Comparison of ENCODE assay signal across 1 cellular context in genomic region chr12:117395766-117396165, GRCh38.
TF ChIP-seq lines count a peak whose summit lies in the region.

No MANE protein-coding gene starts in this region.

TF ChIP-seq in HEK293, 187 proteins besides CTCF, POLR2A, EP300 and RAD21 (continued from another document):
- TF ChIP-seq ZNF18 (tag by site-specific recombination; IDR thresholded peaks at IDR 0.05): no peak
- no peak for TF ChIP-seq AEBP2 (tag by site-specific recombination; IDR thresholded peaks at IDR 0.05; ENCODE audit: borderline replicate concordance)
- TF ChIP-seq, protein P1, sequence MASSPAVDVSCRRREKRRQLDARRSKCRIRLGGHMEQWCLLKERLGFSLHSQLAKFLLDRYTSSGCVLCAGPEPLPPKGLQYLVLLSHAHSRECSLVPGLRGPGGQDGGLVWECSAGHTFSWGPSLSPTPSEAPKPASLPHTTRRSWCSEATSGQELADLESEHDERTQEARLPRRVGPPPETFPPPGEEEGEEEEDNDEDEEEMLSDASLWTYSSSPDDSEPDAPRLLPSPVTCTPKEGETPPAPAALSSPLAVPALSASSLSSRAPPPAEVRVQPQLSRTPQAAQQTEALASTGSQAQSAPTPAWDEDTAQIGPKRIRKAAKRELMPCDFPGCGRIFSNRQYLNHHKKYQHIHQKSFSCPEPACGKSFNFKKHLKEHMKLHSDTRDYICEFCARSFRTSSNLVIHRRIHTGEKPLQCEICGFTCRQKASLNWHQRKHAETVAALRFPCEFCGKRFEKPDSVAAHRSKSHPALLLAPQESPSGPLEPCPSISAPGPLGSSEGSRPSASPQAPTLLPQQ (tag by site-specific recombination; IDR thresholded peaks at IDR 0.05): no peak
- TF ChIP-seq ZNF624 (tag by site-specific recombination; IDR thresholded peaks at IDR 0.05): no peak
- TF ChIP-seq, protein P2, sequence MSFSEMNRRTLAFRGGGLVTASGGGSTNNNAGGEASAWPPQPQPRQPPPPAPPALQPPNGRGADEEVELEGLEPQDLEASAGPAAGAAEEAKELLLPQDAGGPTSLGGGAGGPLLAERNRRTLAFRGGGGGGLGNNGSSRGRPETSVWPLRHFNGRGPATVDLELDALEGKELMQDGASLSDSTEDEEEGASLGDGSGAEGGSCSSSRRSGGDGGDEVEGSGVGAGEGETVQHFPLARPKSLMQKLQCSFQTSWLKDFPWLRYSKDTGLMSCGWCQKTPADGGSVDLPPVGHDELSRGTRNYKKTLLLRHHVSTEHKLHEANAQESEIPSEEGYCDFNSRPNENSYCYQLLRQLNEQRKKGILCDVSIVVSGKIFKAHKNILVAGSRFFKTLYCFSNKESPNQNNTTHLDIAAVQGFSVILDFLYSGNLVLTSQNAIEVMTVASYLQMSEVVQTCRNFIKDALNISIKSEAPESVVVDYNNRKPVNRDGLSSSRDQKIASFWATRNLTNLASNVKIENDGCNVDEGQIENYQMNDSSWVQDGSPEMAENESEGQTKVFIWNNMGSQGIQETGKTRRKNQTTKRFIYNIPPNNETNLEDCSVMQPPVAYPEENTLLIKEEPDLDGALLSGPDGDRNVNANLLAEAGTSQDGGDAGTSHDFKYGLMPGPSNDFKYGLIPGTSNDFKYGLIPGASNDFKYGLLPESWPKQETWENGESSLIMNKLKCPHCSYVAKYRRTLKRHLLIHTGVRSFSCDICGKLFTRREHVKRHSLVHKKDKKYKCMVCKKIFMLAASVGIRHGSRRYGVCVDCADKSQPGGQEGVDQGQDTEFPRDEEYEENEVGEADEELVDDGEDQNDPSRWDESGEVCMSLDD (tag by site-specific recombination; IDR thresholded peaks at IDR 0.05): no peak
- TF ChIP-seq ZNF311 (tag by site-specific recombination; IDR thresholded peaks at IDR 0.05; ENCODE audit: borderline replicate concordance): no peak
- 0 out of 2 replicates have a peak, but pooled peaks have one; percentile 59 for TF ChIP-seq ZNF473 (tag by site-specific recombination; IDR thresholded peaks at IDR 0.05)
- no peak for TF ChIP-seq OSR2 (tag by site-specific recombination; IDR thresholded peaks at IDR 0.05)
- no peak for TF ChIP-seq ZNF76 (tag by site-specific recombination; IDR thresholded peaks at IDR 0.05; ENCODE audit: borderline replicate concordance, low read depth)
